In the genomic region with DNA sequence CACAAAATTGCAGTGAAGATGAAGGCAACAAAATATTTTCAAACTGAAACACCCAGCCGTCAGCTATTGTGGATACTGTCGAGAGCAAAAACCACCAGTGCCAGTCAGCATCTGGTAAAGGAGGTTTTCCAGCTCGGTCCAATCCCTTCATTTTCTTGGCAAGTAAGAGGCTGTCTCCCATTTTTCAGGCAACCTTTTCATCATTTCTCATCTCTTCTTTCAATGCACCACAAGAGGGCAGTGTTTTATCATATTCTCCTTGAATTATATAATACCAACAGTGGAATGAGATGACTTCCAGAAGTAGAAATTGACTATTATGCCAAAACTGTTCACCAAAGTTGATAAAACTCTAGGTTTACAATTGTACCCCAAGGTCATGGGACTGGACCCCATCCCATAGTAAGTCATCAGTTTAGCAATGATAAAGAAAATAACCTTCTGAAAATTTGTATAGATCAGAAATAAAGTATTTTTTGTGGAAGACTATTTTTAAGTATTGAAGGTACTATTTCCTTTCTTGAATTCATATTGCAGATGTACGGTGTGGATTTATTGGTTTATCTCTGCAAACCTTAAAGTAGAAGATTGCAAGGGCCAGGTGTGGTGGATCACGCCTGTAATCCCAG, we compare ENCODE assay signal across 8 cellular contexts. TPM values are rescaled to one million over a fixed set of nuclear protein-coding genes. Genes with fewer than 3 reads are reported as not detected.
DNase-seq lines count a peak whose midpoint lies in the region; ATAC-seq, FAIRE-seq and TF ChIP-seq lines count a peak whose summit lies in the region.

No MANE protein-coding gene starts in this region.

- H3K27ac ChIP-seq in small intestine (ENCODE audit: low read depth in 1 of 2, low read length in 1 of 2): no peak overlapping the region

- H3K36me3 ChIP-seq in small intestine (ENCODE audit: control insufficient read depth in 2 of 2, insufficient read depth in 2 of 2, low read length in 2 of 2): peaks cover 4 to 6% of the 10 kb centered on the region in 2 donors

- H3K27me3 ChIP-seq in small intestine (ENCODE audit: control insufficient read depth in 2 of 2, insufficient read depth in 2 of 2, low read length in 2 of 2): no peaks in the 10 kb centered on the region

- H3K4me1 ChIP-seq in small intestine (ENCODE audit: control insufficient read depth in 2 of 2, insufficient read depth in 1 of 2, low read depth in 1 of 2, low read length in 1 of 2): no peaks in the 10 kb centered on the region

- DNase-seq in Ammon's horn (ENCODE audit: low spot score) (peak; percentile 79), GM20000 (ENCODE audit: low spot score) (peak; percentile 50), NCI-H345 (lab: John Stamatoyannopoulos, UW) (peak; percentile 35), amniotic stem cell (lab: John Stamatoyannopoulos, UW) (peak; percentile 64), left ventricle myocardium superior (no peak), small intestine (peak; percentile 80), nucleus accumbens (lab: John Stamatoyannopoulos, UW) (no peak)

- H3K9me3 ChIP-seq in small intestine (ENCODE audit: control insufficient read depth, low read depth): no peaks in the 10 kb centered on the region

- ATAC-seq in left ventricle myocardium superior (peak; percentile 47), GM18861 (IDR thresholded peaks at IDR 0.05; ENCODE audit: unreplicated experiment) (no peak)

- intact Hi-C loops in left ventricle myocardium superior (cut with micrococcal nuclease): loop anchor here (10.0 kb wide), 1 partner anchor 45 kb away; the partner anchor contains the start of gene NOB1

- 32 to 43% (median 38%) methylated on average over 5 of the region's 5 CpGs for WGBS in small intestine, 3 donors

- TF ChIP-seq CTCF in GM20000 (IDR thresholded peaks at IDR 0.05; ENCODE audit: extremely low read depth, missing control alignments): peak; percentile 32

- no peak overlapping the region for H3K4me3 ChIP-seq in small intestine (ENCODE audit: low read depth in 1 of 2, low read length in 2 of 2)

- FAIRE-seq in small intestine (lab: Jason Lieb, UNC): no peak

RNA-seq across cellular contexts. Expression of gene NQO1, which starts 16.8 kb away (rescaled TPM):
- total RNA-seq in left ventricle myocardium superior: 36.2 TPM
- polyA plus RNA-seq in small intestine: 100 to 1,000 TPM in 1 of 3 donors, 10 to 100 TPM in 2; 93.2 to 151 (median 99.5) TPM

RNA-seq across cellular contexts. Expression of gene NOB1, which starts 45.2 kb away (rescaled TPM):
- 16.8 TPM for total RNA-seq in left ventricle myocardium superior
- 10 to 100 TPM; 22.8 to 71.0 (median 28.6) TPM for polyA plus RNA-seq in small intestine

RNA-seq across cellular contexts. Expression of gene WWP2, which starts 52.6 kb away (rescaled TPM):
- 17.2 TPM for total RNA-seq in left ventricle myocardium superior
- polyA plus RNA-seq in small intestine: 10 to 100 TPM; 32.4 to 35.5 (median 35.3) TPM

Comparison
In these comparisons a context has a peak if more than half of its experiments do, and no peak if none do; other contexts are left out.
1. DNase-seq: peak in Ammon's horn (single experiment), GM20000 (single experiment), NCI-H345 (single experiment), amniotic stem cell (single experiment) and small intestine (single experiment); none in left ventricle myocardium superior (single experiment) and nucleus accumbens (0 of 56).